14 cellular contexts compared by ENCODE assay signal in genomic region chr13:26280295-26280694, GRCh38. TPM values are rescaled to one million over a fixed set of nuclear protein-coding genes. Genes with fewer than 3 reads are reported as not detected.
DNase-seq lines count a peak whose midpoint lies in the region; ATAC-seq and TF ChIP-seq lines count a peak whose summit lies in the region.
"Had no signal": no experiment of that assay in that cellular context is flagged by ENCODE, and none has a peak within 500 bp of the region (broad histone marks: within the 10 kb centered on the region; RNA-seq: fewer than 3 reads in every experiment).

No MANE protein-coding gene starts in this region.

- H3K4me3 ChIP-seq in retinal pigment epithelial cell (ENCODE audit: low read length) = no peak overlapping the region
- H3K4me3 ChIP-seq: Peyer's patch, prostate gland had no signal

- TF ChIP-seq CTCF in retinal pigment epithelial cell (conservative IDR thresholded peaks at IDR 0.05; ENCODE audit: low read depth, low read length) (no peak), GM13977 (IDR thresholded peaks at IDR 0.05; ENCODE audit: extremely low read depth, insufficient read depth, missing control alignments) (no peak)

- DNase-seq in GM04503 (ENCODE audit: low read depth) (peak; percentile 48), RPMI7951 (ENCODE audit: low read depth) (peak; percentile 46), epithelial cell of prostate (ENCODE audit: low read depth, low spot score) (peak; percentile 65), retinal pigment epithelial cell (ENCODE audit: low read depth) (peak; percentile 58), NCI-H774 (lab: John Stamatoyannopoulos, UW) (no peak), GM13977 (ENCODE audit: low spot score) (no peak)
- DNase-seq: activated naive CD8-positive, alpha-beta T cell treated with anti-CD3 and anti-CD28 coated beads, Interleukin-2, amount 10 ng/mL, durations not matched to agents 7 days and 5 days; CD8-positive, alpha-beta memory T cell; naive thymus-derived CD8-positive, alpha-beta T cell; NCI-H187; NCI-H524 treated with DMSO at 0.1 percent for 48 hours; Peyer's patch had no signal

- in situ Hi-C loops in GM13977 (cut with MboI; ENCODE audit: low pct_unique_long_range_greater_than_20kb, low sequenced_read_pairs, unreplicated experiment) = no loop called here

- ATAC-seq in GM21825 (IDR thresholded peaks at IDR 0.05; ENCODE audit: unreplicated experiment) = no peak
- ATAC-seq: naive thymus-derived CD8-positive, alpha-beta T cell had no signal

- H3K27ac ChIP-seq in epithelial cell of prostate = peak overlapping the region; percentile 58
- H3K27ac ChIP-seq: Peyer's patch, prostate gland had no signal

RNA-seq across cellular contexts. Expression of gene CDK8, which starts 26.4 kb away (rescaled TPM):
- 12.9 and 18.9 TPM in 2 replicates for total RNA-seq in RPMI7951 (2014; rRNA removed; shearing (Covaris generic))

RNA-seq across cellular contexts. Expression of gene RNF6, which starts 58.2 kb away (rescaled TPM):
- total RNA-seq in RPMI7951 (2014; rRNA removed; shearing (Covaris generic)) = 25.3 and 36.2 TPM in 2 replicates

Comparison
In these comparisons a context has a peak if more than half of its experiments do, and no peak if none do; other contexts are left out.
1. DNase-seq: peak in GM04503 (single experiment), RPMI7951 (single experiment), epithelial cell of prostate (single experiment) and retinal pigment epithelial cell (single experiment); none in NCI-H774 (single experiment) and GM13977 (single experiment).